9 cellular contexts compared by ENCODE assay signal in the genomic region with DNA sequence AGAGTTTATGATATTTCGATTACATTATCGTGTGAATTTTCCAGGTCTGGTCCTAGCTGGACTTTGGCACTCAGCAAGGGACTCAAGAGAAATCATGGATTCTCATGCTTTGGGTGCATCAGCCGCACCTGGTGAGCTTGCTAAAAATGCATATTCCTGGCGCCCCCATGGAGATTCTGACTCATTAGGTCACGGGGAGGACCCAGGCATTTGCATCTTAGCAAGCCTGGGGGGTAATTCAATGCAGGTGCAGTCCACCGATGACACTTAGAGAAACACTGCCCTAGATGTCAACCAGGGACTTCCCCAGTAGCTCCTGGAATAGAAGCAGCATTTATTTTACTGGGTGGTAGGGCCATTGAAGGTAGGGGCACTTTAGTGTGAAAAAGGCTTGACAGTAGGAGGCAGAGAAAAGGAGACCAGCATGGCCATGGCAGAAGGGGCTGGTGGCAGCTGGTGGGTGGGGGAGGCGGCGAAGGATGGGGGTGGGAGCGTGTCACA. TPM values are rescaled to one million over a fixed set of nuclear protein-coding genes. Genes with fewer than 3 reads are reported as not detected.
DNase-seq lines count a peak whose midpoint lies in the region; ATAC-seq and TF ChIP-seq lines count a peak whose summit lies in the region.
"Had no signal": no experiment of that assay in that cellular context is flagged by ENCODE, and none has a peak within 500 bp of the region (broad histone marks: within the 10 kb centered on the region; RNA-seq: fewer than 3 reads in every experiment).

No MANE protein-coding gene starts in this region.

- CTCF ChIA-PET in activated CD8-positive, alpha-beta T cell treated with anti-CD3 and anti-CD28 coated beads for 36 hours (lab: Charles Lee), result interaction anchor here (1.2 to 2.4 kb wide), 5 partner anchors 23 to 96 kb away, joined by 3 to 11 read pairs (median 5); no protein-coding TSS in a partner anchor
- CTCF ChIA-PET in activated CD8-positive, alpha-beta T cell treated with anti-CD3 and anti-CD28 coated beads, Interleukin-2, amount 10 ng/mL, durations not matched to agents 7 days and 5 days (lab: Charles Lee), result interaction anchor here (0.8 to 3.8 kb wide), 7 partner anchors 9 to 39 kb away, joined by 3 to 25 read pairs (median 4); a partner anchor contains a TSS

- intact Hi-C loops in activated CD8-positive, alpha-beta T cell treated with anti-CD3 and anti-CD28 coated beads for 36 hours (cut with micrococcal nuclease), result no loop called here
- intact Hi-C loops in Right ventricle myocardium inferior (cut with DNase I), result no loop called here

- H3K4me3 Mint-ChIP-seq in activated CD8-positive, alpha-beta T cell treated with anti-CD3 and anti-CD28 coated beads for 36 hours, result peak overlapping the region; percentile 44
- no peak overlapping the region for H3K4me3 Mint-ChIP-seq in activated CD8-positive, alpha-beta T cell treated with anti-CD3 and anti-CD28 coated beads, Interleukin-2, amount 10 ng/mL, durations not matched to agents 7 days and 5 days

- H3K9me3 Mint-ChIP-seq in activated CD8-positive, alpha-beta T cell treated with anti-CD3 and anti-CD28 coated beads for 36 hours, result no peaks in the 10 kb centered on the region
- no peaks in the 10 kb centered on the region for H3K9me3 Mint-ChIP-seq in activated CD8-positive, alpha-beta T cell treated with anti-CD3 and anti-CD28 coated beads, Interleukin-2, amount 10 ng/mL, durations not matched to agents 7 days and 5 days (ENCODE audit: insufficient read depth)

- POLR2A ChIA-PET in activated CD8-positive, alpha-beta T cell treated with anti-CD3 and anti-CD28 coated beads for 36 hours (lab: Charles Lee), result interaction anchor here (0.9 to 3.9 kb wide), 12 partner anchors 9 to 49 kb away, joined by 3 to 25 read pairs (median 4); no protein-coding TSS in a partner anchor
- POLR2A ChIA-PET in activated CD8-positive, alpha-beta T cell treated with anti-CD3 and anti-CD28 coated beads, Interleukin-2, amount 10 ng/mL, durations not matched to agents 7 days and 5 days (lab: Charles Lee), result interaction anchor here (1.2 to 2.5 kb wide), 4 partner anchors 10 to 39 kb away, joined by 3 to 12 read pairs (median 8); no protein-coding TSS in a partner anchor

- no peaks in the 10 kb centered on the region for H3K27me3 Mint-ChIP-seq in activated CD8-positive, alpha-beta T cell treated with anti-CD3 and anti-CD28 coated beads for 36 hours
- H3K27me3 Mint-ChIP-seq in activated CD8-positive, alpha-beta T cell treated with anti-CD3 and anti-CD28 coated beads, Interleukin-2, amount 10 ng/mL, durations not matched to agents 7 days and 5 days (ENCODE audit: low read depth), result no peaks in the 10 kb centered on the region

- peaks cover 59% of the 10 kb centered on the region for H3K4me1 Mint-ChIP-seq in activated CD8-positive, alpha-beta T cell treated with anti-CD3 and anti-CD28 coated beads for 36 hours (ENCODE audit: low read depth)
- peaks cover 57% of the 10 kb centered on the region for H3K4me1 Mint-ChIP-seq in activated CD8-positive, alpha-beta T cell treated with anti-CD3 and anti-CD28 coated beads, Interleukin-2, amount 10 ng/mL, durations not matched to agents 7 days and 5 days (ENCODE audit: low read depth)

- no peaks in the 10 kb centered on the region for H3K36me3 Mint-ChIP-seq in activated CD8-positive, alpha-beta T cell treated with anti-CD3 and anti-CD28 coated beads for 36 hours (ENCODE audit: low read depth)
- peaks cover 1% of the 10 kb centered on the region for H3K36me3 Mint-ChIP-seq in activated CD8-positive, alpha-beta T cell treated with anti-CD3 and anti-CD28 coated beads, Interleukin-2, amount 10 ng/mL, durations not matched to agents 7 days and 5 days (ENCODE audit: low read depth)

- ATAC-seq in activated CD8-positive, alpha-beta T cell treated with anti-CD3 and anti-CD28 coated beads for 36 hours, result peak; percentile 80
- ATAC-seq in activated CD8-positive, alpha-beta T cell treated with anti-CD3 and anti-CD28 coated beads, Interleukin-2, amount 10 ng/mL, durations not matched to agents 7 days and 5 days, result no peak
- peak; percentile 76 for ATAC-seq in GM21825 (IDR thresholded peaks at IDR 0.05; ENCODE audit: unreplicated experiment)
- peak; percentile 65 for ATAC-seq in HG03575 (IDR thresholded peaks at IDR 0.05; ENCODE audit: extremely low read depth, insufficient number of reproducible peaks, low FRiP score, unreplicated experiment)
- peak; percentile 80 for ATAC-seq in stimulated activated naive CD8-positive, alpha-beta T cell treated with anti-CD3 and anti-CD28 coated beads, Interleukin-15, Interleukin-2, amounts not matched to agents 100 U/mL and 50 U/mL, for 24 hours
- no peak for ATAC-seq in Right ventricle myocardium inferior
- ATAC-seq: left lobe of liver had no signal

- H3K27ac Mint-ChIP-seq in activated CD8-positive, alpha-beta T cell treated with anti-CD3 and anti-CD28 coated beads for 36 hours, result peak overlapping the region; percentile 86
- no peak overlapping the region for H3K27ac Mint-ChIP-seq in activated CD8-positive, alpha-beta T cell treated with anti-CD3 and anti-CD28 coated beads, Interleukin-2, amount 10 ng/mL, durations not matched to agents 7 days and 5 days

- DNase-seq in activated CD8-positive, alpha-beta T cell treated with anti-CD3 and anti-CD28 coated beads for 36 hours, result peak; percentile 86
- DNase-seq in activated CD8-positive, alpha-beta T cell treated with anti-CD3 and anti-CD28 coated beads, Interleukin-2, amount 10 ng/mL, durations not matched to agents 7 days and 5 days, result no peak
- peak; percentile 66 for DNase-seq in stimulated activated naive CD8-positive, alpha-beta T cell treated with anti-CD3 and anti-CD28 coated beads, Interleukin-15, Interleukin-2, amounts not matched to agents 100 U/mL and 50 U/mL, for 24 hours
- DNase-seq in Right ventricle myocardium inferior (ENCODE audit: missing footprints) (no peak), SHP77 (lab: John Stamatoyannopoulos, UW) (no peak), mesenteric fat pad (ENCODE audit: low spot score) (no peak)

- TF ChIP-seq CTCF in activated CD8-positive, alpha-beta T cell treated with anti-CD3 and anti-CD28 coated beads for 36 hours (IDR thresholded peaks at IDR 0.05), result no peak

RNA-seq across cellular contexts. Expression of a gene that starts 29.9 kb away (rescaled TPM):
- total RNA-seq in activated CD8-positive, alpha-beta T cell treated with anti-CD3 and anti-CD28 coated beads for 36 hours, result 100 to 1,000 TPM; 186 to 190 TPM
- 10 to 100 TPM; 97.1 to 98.4 TPM for total RNA-seq in activated CD8-positive, alpha-beta T cell treated with anti-CD3 and anti-CD28 coated beads, Interleukin-2, amount 10 ng/mL, durations not matched to agents 7 days and 5 days
- total RNA-seq in Right ventricle myocardium inferior, result 71.6 TPM
- 146 TPM for total RNA-seq in mesenteric fat pad

Comparison
In these comparisons a context has a peak if more than half of its experiments do, and no peak if none do; other contexts are left out.
1. ATAC-seq: peak in activated CD8-positive, alpha-beta T cell treated with anti-CD3 and anti-CD28 coated beads for 36 hours (single experiment), GM21825 (single experiment), HG03575 (single experiment) and stimulated activated naive CD8-positive, alpha-beta T cell treated with anti-CD3 and anti-CD28 coated beads, Interleukin-15, Interleukin-2, amounts not matched to agents 100 U/mL and 50 U/mL, for 24 hours (single experiment); none in activated CD8-positive, alpha-beta T cell treated with anti-CD3 and anti-CD28 coated beads, Interleukin-2, amount 10 ng/mL, durations not matched to agents 7 days and 5 days (single experiment) and Right ventricle myocardium inferior (single experiment).
2. DNase-seq: peak in activated CD8-positive, alpha-beta T cell treated with anti-CD3 and anti-CD28 coated beads for 36 hours (single experiment) and stimulated activated naive CD8-positive, alpha-beta T cell treated with anti-CD3 and anti-CD28 coated beads, Interleukin-15, Interleukin-2, amounts not matched to agents 100 U/mL and 50 U/mL, for 24 hours (single experiment); none in activated CD8-positive, alpha-beta T cell treated with anti-CD3 and anti-CD28 coated beads, Interleukin-2, amount 10 ng/mL, durations not matched to agents 7 days and 5 days (single experiment), Right ventricle myocardium inferior (single experiment), SHP77 (0 of 2) and mesenteric fat pad (single experiment).